Comparison of ENCODE assay signal across 11 cellular contexts in the genomic region with DNA sequence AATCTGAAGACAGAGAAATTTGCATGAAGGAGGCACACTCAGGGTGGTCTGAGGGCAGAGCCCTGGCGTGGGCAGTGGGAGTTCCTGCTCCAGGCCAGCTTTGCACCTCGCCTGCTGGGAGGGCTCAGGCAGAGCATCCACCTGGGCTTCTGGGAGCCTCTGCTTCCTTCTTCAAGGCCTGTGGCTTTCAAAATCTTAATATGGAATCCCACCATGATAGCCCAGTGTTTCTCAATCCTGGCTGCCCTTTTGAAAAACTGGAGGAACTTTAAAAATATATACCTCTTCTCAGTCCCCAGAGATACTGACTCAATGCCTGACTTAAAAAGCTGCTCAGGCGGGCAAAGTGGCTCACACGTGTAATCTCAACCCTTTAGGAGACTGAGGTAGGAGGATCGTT. TPM values are rescaled to one million over a fixed set of nuclear protein-coding genes. Genes with fewer than 3 reads are reported as not detected.
DNase-seq lines count a peak whose midpoint lies in the region; ATAC-seq and TF ChIP-seq lines count a peak whose summit lies in the region.
"Had no signal": no experiment of that assay in that cellular context is flagged by ENCODE, and none has a peak within 500 bp of the region (broad histone marks: within the 10 kb centered on the region; RNA-seq: fewer than 3 reads in every experiment).

No MANE protein-coding gene starts in this region.

- H3K4me3 ChIP-seq in ACC112 (ENCODE audit: low read depth, low read length): peak overlapping the region; percentile 96
- peak overlapping the region; percentile 80 for H3K4me3 ChIP-seq in Jurkat, Clone E6-1 (ENCODE audit: low read length)
- H3K4me3 ChIP-seq in aorta (ENCODE audit: low read length in 2 of 2): no peak overlapping the region

- POLR2A ChIA-PET in HEK293T (lab: Yijun Ruan, JAX): interaction anchor here (1.9 to 2.9 kb wide), 2 partner anchors 28 to 37 kb away, joined by 5 to 13 read pairs; a partner anchor contains a TSS

- 86 to 95% methylated on average over 5 of the region's 5 CpGs for WGBS in aorta, 2 donors

- H3K9me3 ChIP-seq in aorta (ENCODE audit: control insufficient read depth, low read length): no peaks in the 10 kb centered on the region

- H3K4me3 Mint-ChIP-seq in central memory CD8-positive, alpha-beta T cell: no peak overlapping the region
- peak overlapping the region; percentile 85 to 90 (median 87) for H3K4me3 Mint-ChIP-seq in nephron

- H3K4me1 ChIP-seq in ACC112 (ENCODE audit: control insufficient read depth, insufficient read depth, low read length, unreplicated experiment) (peaks cover 24% of the 10 kb centered on the region), aorta (ENCODE audit: control insufficient read depth in 1 of 2, insufficient read depth in 2 of 2, low read length in 2 of 2) (no peaks in the 10 kb centered on the region)

- TF ChIP-seq CTCF in nephron (IDR thresholded peaks at IDR 0.05; ENCODE audit: unreplicated experiment in 3 of 3): no peak

- H3K27me3 ChIP-seq in ACC112 (ENCODE audit: insufficient read depth, low read length) (no peaks in the 10 kb centered on the region), aorta (ENCODE audit: control insufficient read depth in 1 of 2, insufficient read depth in 2 of 2, low read length in 1 of 2) (no peaks in the 10 kb centered on the region)

- H3K36me3 Mint-ChIP-seq in central memory CD8-positive, alpha-beta T cell (ENCODE audit: insufficient read depth): no peaks in the 10 kb centered on the region
- no peaks in the 10 kb centered on the region for H3K36me3 Mint-ChIP-seq in nephron (ENCODE audit: low read depth)

- H2AFZ ChIP-seq in ACC112 (ENCODE audit: low read length, unreplicated experiment): peak overlapping the region; percentile 30

- peaks cover 11% of the 10 kb centered on the region for H3K4me1 Mint-ChIP-seq in central memory CD8-positive, alpha-beta T cell
- peaks cover 16% of the 10 kb centered on the region for H3K4me1 Mint-ChIP-seq in nephron

- peak overlapping the region; percentile 69 for H3K27ac Mint-ChIP-seq in central memory CD8-positive, alpha-beta T cell (ENCODE audit: low read depth)
- H3K27ac Mint-ChIP-seq in nephron: no peak overlapping the region

- no peaks in the 10 kb centered on the region for H3K79me2 ChIP-seq in ACC112 (ENCODE audit: control insufficient read depth, insufficient read depth, low read length, unreplicated experiment)

- H3K36me3 ChIP-seq in ACC112 (ENCODE audit: insufficient read depth, low read length): no peaks in the 10 kb centered on the region
- no peaks in the 10 kb centered on the region for H3K36me3 ChIP-seq in aorta (ENCODE audit: control insufficient read depth in 1 of 2, insufficient read depth in 2 of 2, low read length in 1 of 2)

- no peaks in the 10 kb centered on the region for H3K9me3 Mint-ChIP-seq in central memory CD8-positive, alpha-beta T cell
- H3K9me3 Mint-ChIP-seq in nephron: no peaks in the 10 kb centered on the region

- H3K27ac ChIP-seq in ACC112 (ENCODE audit: low read depth, low read length): peak overlapping the region; percentile 95
- no peak overlapping the region for H3K27ac ChIP-seq in aorta (ENCODE audit: low read depth in 1 of 2, low read length in 2 of 2)

- intact Hi-C loops in aorta (cut with DNase I): no loop called here

- no peak for DNase-seq in Jurkat, Clone E6-1 (ENCODE audit: low read depth, low spot score)
- no peak for DNase-seq in central memory CD8-positive, alpha-beta T cell (ENCODE audit: low spot score in 2 of 2)
- no peak for DNase-seq in NCI-H345 (lab: John Stamatoyannopoulos, UW)
- DNase-seq in aorta: no peak
- no peak for DNase-seq in HT-29 (ENCODE audit: low spot score)
- DNase-seq in HEK293T (ENCODE audit: extremely low spot score): no peak
- DNase-seq: effector CD8-positive, alpha-beta T cell; kidney; NCI-H2029 treated with DMSO at 0.1 percent for 48 hours had no signal

- no peak for ATAC-seq in central memory CD8-positive, alpha-beta T cell (replicated peaks; ENCODE audit: extremely low read depth, poor library complexity, severe bottlenecking)
- no peak for ATAC-seq in aorta (ENCODE audit: low FRiP score)

- peaks cover 37% of the 10 kb centered on the region for H3K27me3 Mint-ChIP-seq in central memory CD8-positive, alpha-beta T cell
- H3K27me3 Mint-ChIP-seq in nephron (ENCODE audit: low read depth): peaks cover 16% of the 10 kb centered on the region

- CTCF ChIA-PET in HEK293T (lab: Yijun Ruan, JAX): no interaction called here

TF ChIP-seq in HEK293T, 16 proteins besides CTCF, POLR2A, EP300 and RAD21:
- no peak for TF ChIP-seq BHLHE40 (IDR thresholded peaks at IDR 0.05; ENCODE audit: borderline replicate concordance)
- TF ChIP-seq SP1 (IDR thresholded peaks at IDR 0.05): no peak
- TF ChIP-seq LEF1 (IDR thresholded peaks at IDR 0.05; ENCODE audit: borderline replicate concordance): no peak
- no peak for TF ChIP-seq TARDBP (IDR thresholded peaks at IDR 0.05)
- TF ChIP-seq CTBP1 (IDR thresholded peaks at IDR 0.05; ENCODE audit: borderline replicate concordance): no peak
- no peak for TF ChIP-seq HDGF (IDR thresholded peaks at IDR 0.05; ENCODE audit: borderline replicate concordance)
- no peak for TF ChIP-seq ELF4 (IDR thresholded peaks at IDR 0.05)
- no peak for TF ChIP-seq SUZ12 (IDR thresholded peaks at IDR 0.05)
- TF ChIP-seq, protein P1, sequence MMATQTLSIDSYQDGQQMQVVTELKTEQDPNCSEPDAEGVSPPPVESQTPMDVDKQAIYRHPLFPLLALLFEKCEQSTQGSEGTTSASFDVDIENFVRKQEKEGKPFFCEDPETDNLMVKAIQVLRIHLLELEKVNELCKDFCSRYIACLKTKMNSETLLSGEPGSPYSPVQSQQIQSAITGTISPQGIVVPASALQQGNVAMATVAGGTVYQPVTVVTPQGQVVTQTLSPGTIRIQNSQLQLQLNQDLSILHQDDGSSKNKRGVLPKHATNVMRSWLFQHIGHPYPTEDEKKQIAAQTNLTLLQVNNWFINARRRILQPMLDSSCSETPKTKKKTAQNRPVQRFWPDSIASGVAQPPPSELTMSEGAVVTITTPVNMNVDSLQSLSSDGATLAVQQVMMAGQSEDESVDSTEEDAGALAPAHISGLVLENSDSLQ (IDR thresholded peaks at IDR 0.05): no peak
- no peak for TF ChIP-seq ZNF384 (IDR thresholded peaks at IDR 0.05)
- no peak for TF ChIP-seq FOXK2 (IDR thresholded peaks at IDR 0.05)
- TF ChIP-seq ARNT (IDR thresholded peaks at IDR 0.05): no peak
- no peak for TF ChIP-seq NFRKB (IDR thresholded peaks at IDR 0.05)
- no peak for TF ChIP-seq FOXM1 (IDR thresholded peaks at IDR 0.05; ENCODE audit: borderline replicate concordance)
- no peak for TF ChIP-seq FOXA1 (IDR thresholded peaks at IDR 0.05)
- no peak for TF ChIP-seq L3MBTL2 (conservative IDR thresholded peaks at IDR 0.05)

RNA-seq across cellular contexts. Expression of a gene that starts 36.7 kb away (rescaled TPM):
- 254 TPM for polyA plus RNA-seq in Jurkat, Clone E6-1 (2012; ENCODE audit: insufficient read depth, insufficient read length)
- total RNA-seq in aorta: 1,000 to 10,000 TPM in 1 of 2 donors, 100 to 1,000 TPM in 1; 995 to 1,176 TPM
- polyA plus RNA-seq in aorta: 1,000 to 10,000 TPM in 1 of 2 donors, 100 to 1,000 TPM in 1; 698 to 1,028 TPM
- 548 and 565 TPM in 2 replicates for total RNA-seq in HT-29 (2014; rRNA removed; shearing (Covaris generic))

Comparison
In these comparisons a context has a peak if more than half of its experiments do, and no peak if none do; other contexts are left out.
1. H3K4me3 ChIP-seq: peak in ACC112 (single experiment) and Jurkat, Clone E6-1 (single experiment); none in aorta (0 of 2).